Comparison of ENCODE assay signal across 1 cellular context in the genomic region with DNA sequence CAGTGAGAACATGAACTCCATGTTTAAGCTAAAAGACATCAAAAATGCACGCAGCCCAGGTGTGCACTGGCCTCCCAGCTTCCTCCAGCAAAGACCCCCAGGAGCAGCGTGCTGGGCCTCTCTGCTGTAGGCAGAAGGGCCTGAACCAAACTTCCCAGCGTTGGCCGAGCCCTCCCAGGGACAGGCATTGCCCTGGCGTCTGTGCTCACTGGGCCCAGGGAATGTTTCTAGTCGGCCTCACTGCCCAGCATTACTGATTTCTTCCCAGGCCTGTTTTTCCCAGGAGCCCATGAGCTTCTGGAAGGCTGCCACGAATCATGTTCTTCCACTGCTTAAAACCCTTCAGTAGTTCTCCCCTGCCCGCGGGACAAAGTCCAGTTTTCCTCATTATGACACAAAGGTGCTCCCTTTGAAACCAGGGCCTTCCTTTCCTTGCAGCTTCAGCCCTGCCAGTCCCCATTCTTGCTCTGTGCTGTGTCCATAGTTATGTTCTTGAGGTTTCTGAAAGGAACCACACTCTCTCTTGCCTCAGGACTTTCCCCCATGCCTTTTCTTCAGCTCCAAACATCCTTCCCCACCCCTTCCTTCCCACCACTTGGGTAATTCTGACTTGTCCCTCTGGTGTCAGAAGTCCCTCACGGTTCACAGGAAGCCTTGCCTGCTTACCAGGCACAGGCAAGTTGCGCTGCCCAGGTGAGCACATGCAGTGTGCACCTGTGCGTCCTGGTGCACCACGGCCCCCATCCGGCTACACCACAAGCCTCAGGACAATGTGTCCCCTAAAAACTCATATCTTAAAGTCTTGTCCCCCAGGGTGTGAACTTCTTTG.
TF ChIP-seq lines count a peak whose summit lies in the region.

No MANE protein-coding gene starts in this region.

TF ChIP-seq in GM12878, 131 proteins besides CTCF, POLR2A, EP300 and RAD21 (continued from another document):
- no peak for TF ChIP-seq BCLAF1 (IDR thresholded peaks at IDR 0.05)
- TF ChIP-seq BMI1 (IDR thresholded peaks at IDR 0.05; ENCODE audit: borderline replicate concordance) = peak; percentile 15; the same call in 1 of the 2 replicates
- TF ChIP-seq NRF1 (conservative IDR thresholded peaks at IDR 0.05; ENCODE audit: low read depth, low read length) = no peak
- TF ChIP-seq SMARCA5 (IDR thresholded peaks at IDR 0.05) = peak; percentile 61; the same call in 1 of the 2 replicates
- TF ChIP-seq, protein P1, sequence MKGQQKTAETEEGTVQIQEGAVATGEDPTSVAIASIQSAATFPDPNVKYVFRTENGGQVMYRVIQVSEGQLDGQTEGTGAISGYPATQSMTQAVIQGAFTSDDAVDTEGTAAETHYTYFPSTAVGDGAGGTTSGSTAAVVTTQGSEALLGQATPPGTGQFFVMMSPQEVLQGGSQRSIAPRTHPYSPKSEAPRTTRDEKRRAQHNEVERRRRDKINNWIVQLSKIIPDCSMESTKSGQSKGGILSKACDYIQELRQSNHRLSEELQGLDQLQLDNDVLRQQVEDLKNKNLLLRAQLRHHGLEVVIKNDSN (IDR thresholded peaks at IDR 0.05; ENCODE audit: borderline replicate concordance, extremely low read length, insufficient read depth, low read depth, low read length) = no peak
- 0 out of 2 replicates have a peak, but pooled peaks have one; percentile 12 for TF ChIP-seq NR2F1 (conservative IDR thresholded peaks at IDR 0.05)
- peak; percentile 81 for TF ChIP-seq ZNF687 (IDR thresholded peaks at IDR 0.05)
- peak; percentile 26; the same call in 1 of the 2 replicates for TF ChIP-seq DPF2 (IDR thresholded peaks at IDR 0.05)
- 0 out of 2 replicates have a peak, but pooled peaks have one; percentile 34 for TF ChIP-seq PAX5 (IDR thresholded peaks at IDR 0.05; ENCODE audit: borderline replicate concordance, low read depth, low read length)
- TF ChIP-seq EED (IDR thresholded peaks at IDR 0.05; ENCODE audit: low read depth) = peak; percentile 43; the same call in 1 of the 2 replicates
- 0 out of 2 replicates have a peak, but pooled peaks have one; percentile 22 for TF ChIP-seq MTA2 (IDR thresholded peaks at IDR 0.05; ENCODE audit: low read depth)
- peak; percentile 56 for TF ChIP-seq HDGF (IDR thresholded peaks at IDR 0.05)
- peak; percentile 41; the same call in 1 of the 2 replicates for TF ChIP-seq BACH1 (IDR thresholded peaks at IDR 0.05; ENCODE audit: borderline replicate concordance)
- TF ChIP-seq GATAD2B (conservative IDR thresholded peaks at IDR 0.05; ENCODE audit: low read depth) = no peak
- no peak for TF ChIP-seq MTA3 (IDR thresholded peaks at IDR 0.05; ENCODE audit: borderline replicate concordance, low read length)
- peak; percentile 35; the same call in 1 of the 2 replicates for TF ChIP-seq CBFB (IDR thresholded peaks at IDR 0.05; ENCODE audit: low read depth)
- TF ChIP-seq, protein P2, sequence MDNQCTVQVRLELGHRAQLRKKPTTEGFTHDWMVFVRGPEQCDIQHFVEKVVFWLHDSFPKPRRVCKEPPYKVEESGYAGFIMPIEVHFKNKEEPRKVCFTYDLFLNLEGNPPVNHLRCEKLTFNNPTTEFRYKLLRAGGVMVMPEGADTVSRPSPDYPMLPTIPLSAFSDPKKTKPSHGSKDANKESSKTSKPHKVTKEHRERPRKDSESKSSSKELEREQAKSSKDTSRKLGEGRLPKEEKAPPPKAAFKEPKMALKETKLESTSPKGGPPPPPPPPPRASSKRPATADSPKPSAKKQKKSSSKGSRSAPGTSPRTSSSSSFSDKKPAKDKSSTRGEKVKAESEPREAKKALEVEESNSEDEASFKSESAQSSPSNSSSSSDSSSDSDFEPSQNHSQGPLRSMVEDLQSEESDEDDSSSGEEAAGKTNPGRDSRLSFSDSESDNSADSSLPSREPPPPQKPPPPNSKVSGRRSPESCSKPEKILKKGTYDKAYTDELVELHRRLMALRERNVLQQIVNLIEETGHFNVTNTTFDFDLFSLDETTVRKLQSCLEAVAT (IDR thresholded peaks at IDR 0.05) = peak; percentile 80
- no peak for TF ChIP-seq ATF2 (IDR thresholded peaks at IDR 0.05; ENCODE audit: low read length)
- TF ChIP-seq RBBP5 (conservative IDR thresholded peaks at IDR 0.05) = no peak
- TF ChIP-seq, protein P3, sequence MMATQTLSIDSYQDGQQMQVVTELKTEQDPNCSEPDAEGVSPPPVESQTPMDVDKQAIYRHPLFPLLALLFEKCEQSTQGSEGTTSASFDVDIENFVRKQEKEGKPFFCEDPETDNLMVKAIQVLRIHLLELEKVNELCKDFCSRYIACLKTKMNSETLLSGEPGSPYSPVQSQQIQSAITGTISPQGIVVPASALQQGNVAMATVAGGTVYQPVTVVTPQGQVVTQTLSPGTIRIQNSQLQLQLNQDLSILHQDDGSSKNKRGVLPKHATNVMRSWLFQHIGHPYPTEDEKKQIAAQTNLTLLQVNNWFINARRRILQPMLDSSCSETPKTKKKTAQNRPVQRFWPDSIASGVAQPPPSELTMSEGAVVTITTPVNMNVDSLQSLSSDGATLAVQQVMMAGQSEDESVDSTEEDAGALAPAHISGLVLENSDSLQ (IDR thresholded peaks at IDR 0.05) = no peak
- peak; percentile 46; the same call in 1 of the 2 replicates for TF ChIP-seq IKZF1 (conservative IDR thresholded peaks at IDR 0.05)
- TF ChIP-seq SIX5 (IDR thresholded peaks at IDR 0.05; ENCODE audit: low read depth, low read length, severe bottlenecking) = no peak
- peak; percentile 12; the same call in 1 of the 2 replicates for TF ChIP-seq POLR2AphosphoS5 (IDR thresholded peaks at IDR 0.05; ENCODE audit: low read length)
- no peak for TF ChIP-seq TCF7 (IDR thresholded peaks at IDR 0.05; ENCODE audit: borderline replicate concordance)
- peak; percentile 67; the same call in 1 of the 2 replicates for TF ChIP-seq LARP7 (IDR thresholded peaks at IDR 0.05)
- TF ChIP-seq EGR1 (IDR thresholded peaks at IDR 0.05; ENCODE audit: borderline replicate concordance in 1 of 2, low read depth in 2 of 2, low read length in 2 of 2) = no peak
- no peak for TF ChIP-seq REST (IDR thresholded peaks at IDR 0.05; ENCODE audit: low read depth, low read length)
- TF ChIP-seq NBN (IDR thresholded peaks at IDR 0.05) = peak; percentile 68; the same call in 1 of the 2 replicates
- TF ChIP-seq TCF12 (IDR thresholded peaks at IDR 0.05; ENCODE audit: low read depth, low read length) = 0 out of 2 replicates have a peak, but pooled peaks have one; percentile 32
- no peak; the same call in 1 of the 2 replicates for TF ChIP-seq ZNF217 (IDR thresholded peaks at IDR 0.05)
- TF ChIP-seq SMC3 (IDR thresholded peaks at IDR 0.05; ENCODE audit: borderline replicate concordance, low read length) = no peak
- TF ChIP-seq IKZF2 (IDR thresholded peaks at IDR 0.05) = peak; percentile 47 to 50; a peak in 3 of 4 replicates
- no peak for TF ChIP-seq STAT3 (IDR thresholded peaks at IDR 0.05; ENCODE audit: low read depth, low read length)
TF ChIP-seq in GM12878: peak in this region for 19.
